Comparison of ENCODE assay signal across 1 cellular context in the genomic region with DNA sequence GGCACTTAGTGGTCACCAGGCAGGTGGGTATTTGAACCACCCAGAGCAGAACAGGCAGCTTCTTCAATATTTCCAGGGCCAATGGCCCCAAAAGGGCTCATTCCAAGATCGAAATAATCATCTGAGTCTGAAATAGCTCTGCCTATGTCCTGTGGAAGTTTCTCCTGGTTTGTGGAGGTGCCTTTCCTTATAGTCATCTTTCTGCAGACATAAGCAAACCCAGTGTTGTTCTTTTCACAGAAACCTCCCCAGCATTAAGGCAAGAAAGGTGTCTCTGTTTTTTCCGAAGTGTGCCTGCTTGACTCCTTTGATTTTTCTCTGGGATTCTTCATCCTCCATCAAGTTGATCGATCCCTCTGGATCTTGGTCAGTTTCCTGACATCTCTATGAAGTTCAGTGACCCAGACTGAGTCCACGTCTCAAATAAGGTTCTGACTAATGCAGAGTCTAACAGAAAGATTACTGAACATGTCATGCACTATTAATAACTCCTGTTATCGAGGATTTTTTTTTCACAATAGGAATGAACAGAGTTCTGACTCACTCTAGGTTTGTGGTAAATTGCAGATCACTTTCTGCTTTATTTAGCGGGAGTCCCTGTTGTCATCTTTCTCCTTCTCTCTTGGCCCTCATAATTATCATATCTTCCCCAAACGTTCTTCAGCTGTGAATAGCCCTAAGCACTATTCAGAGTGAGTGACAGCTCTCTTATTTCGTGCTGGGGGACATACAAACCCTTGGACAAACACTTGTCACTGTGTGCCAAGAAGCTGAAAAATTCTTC.
TF ChIP-seq lines count a peak whose summit lies in the region.

No MANE protein-coding gene starts in this region.

TF ChIP-seq in K562, 482 proteins besides CTCF, POLR2A, EP300 and RAD21 (continued from another document and continues in another):
- TF ChIP-seq, protein P1, sequence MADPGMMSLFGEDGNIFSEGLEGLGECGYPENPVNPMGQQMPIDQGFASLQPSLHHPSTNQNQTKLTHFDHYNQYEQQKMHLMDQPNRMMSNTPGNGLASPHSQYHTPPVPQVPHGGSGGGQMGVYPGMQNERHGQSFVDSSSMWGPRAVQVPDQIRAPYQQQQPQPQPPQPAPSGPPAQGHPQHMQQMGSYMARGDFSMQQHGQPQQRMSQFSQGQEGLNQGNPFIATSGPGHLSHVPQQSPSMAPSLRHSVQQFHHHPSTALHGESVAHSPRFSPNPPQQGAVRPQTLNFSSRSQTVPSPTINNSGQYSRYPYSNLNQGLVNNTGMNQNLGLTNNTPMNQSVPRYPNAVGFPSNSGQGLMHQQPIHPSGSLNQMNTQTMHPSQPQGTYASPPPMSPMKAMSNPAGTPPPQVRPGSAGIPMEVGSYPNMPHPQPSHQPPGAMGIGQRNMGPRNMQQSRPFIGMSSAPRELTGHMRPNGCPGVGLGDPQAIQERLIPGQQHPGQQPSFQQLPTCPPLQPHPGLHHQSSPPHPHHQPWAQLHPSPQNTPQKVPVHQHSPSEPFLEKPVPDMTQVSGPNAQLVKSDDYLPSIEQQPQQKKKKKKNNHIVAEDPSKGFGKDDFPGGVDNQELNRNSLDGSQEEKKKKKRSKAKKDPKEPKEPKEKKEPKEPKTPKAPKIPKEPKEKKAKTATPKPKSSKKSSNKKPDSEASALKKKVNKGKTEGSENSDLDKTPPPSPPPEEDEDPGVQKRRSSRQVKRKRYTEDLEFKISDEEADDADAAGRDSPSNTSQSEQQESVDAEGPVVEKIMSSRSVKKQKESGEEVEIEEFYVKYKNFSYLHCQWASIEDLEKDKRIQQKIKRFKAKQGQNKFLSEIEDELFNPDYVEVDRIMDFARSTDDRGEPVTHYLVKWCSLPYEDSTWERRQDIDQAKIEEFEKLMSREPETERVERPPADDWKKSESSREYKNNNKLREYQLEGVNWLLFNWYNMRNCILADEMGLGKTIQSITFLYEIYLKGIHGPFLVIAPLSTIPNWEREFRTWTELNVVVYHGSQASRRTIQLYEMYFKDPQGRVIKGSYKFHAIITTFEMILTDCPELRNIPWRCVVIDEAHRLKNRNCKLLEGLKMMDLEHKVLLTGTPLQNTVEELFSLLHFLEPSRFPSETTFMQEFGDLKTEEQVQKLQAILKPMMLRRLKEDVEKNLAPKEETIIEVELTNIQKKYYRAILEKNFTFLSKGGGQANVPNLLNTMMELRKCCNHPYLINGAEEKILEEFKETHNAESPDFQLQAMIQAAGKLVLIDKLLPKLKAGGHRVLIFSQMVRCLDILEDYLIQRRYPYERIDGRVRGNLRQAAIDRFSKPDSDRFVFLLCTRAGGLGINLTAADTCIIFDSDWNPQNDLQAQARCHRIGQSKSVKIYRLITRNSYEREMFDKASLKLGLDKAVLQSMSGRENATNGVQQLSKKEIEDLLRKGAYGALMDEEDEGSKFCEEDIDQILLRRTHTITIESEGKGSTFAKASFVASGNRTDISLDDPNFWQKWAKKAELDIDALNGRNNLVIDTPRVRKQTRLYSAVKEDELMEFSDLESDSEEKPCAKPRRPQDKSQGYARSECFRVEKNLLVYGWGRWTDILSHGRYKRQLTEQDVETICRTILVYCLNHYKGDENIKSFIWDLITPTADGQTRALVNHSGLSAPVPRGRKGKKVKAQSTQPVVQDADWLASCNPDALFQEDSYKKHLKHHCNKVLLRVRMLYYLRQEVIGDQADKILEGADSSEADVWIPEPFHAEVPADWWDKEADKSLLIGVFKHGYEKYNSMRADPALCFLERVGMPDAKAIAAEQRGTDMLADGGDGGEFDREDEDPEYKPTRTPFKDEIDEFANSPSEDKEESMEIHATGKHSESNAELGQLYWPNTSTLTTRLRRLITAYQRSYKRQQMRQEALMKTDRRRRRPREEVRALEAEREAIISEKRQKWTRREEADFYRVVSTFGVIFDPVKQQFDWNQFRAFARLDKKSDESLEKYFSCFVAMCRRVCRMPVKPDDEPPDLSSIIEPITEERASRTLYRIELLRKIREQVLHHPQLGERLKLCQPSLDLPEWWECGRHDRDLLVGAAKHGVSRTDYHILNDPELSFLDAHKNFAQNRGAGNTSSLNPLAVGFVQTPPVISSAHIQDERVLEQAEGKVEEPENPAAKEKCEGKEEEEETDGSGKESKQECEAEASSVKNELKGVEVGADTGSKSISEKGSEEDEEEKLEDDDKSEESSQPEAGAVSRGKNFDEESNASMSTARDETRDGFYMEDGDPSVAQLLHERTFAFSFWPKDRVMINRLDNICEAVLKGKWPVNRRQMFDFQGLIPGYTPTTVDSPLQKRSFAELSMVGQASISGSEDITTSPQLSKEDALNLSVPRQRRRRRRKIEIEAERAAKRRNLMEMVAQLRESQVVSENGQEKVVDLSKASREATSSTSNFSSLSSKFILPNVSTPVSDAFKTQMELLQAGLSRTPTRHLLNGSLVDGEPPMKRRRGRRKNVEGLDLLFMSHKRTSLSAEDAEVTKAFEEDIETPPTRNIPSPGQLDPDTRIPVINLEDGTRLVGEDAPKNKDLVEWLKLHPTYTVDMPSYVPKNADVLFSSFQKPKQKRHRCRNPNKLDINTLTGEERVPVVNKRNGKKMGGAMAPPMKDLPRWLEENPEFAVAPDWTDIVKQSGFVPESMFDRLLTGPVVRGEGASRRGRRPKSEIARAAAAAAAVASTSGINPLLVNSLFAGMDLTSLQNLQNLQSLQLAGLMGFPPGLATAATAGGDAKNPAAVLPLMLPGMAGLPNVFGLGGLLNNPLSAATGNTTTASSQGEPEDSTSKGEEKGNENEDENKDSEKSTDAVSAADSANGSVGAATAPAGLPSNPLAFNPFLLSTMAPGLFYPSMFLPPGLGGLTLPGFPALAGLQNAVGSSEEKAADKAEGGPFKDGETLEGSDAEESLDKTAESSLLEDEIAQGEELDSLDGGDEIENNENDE (IDR thresholded peaks at IDR 0.05; ENCODE audit: low read depth, low read length) = no peak
- TF ChIP-seq ZNF444 (CRISPR knock-in tag; IDR thresholded peaks at IDR 0.05) (no peak), KLF1 (tag; IDR thresholded peaks at IDR 0.05) (no peak), ILF3 (IDR thresholded peaks at IDR 0.05; ENCODE audit: borderline replicate concordance) (no peak), CTBP1 (IDR thresholded peaks at IDR 0.05; ENCODE audit: borderline replicate concordance) (no peak), BRD9 (IDR thresholded peaks at IDR 0.05; ENCODE audit: low read depth, partially characterized antibody) (no peak), TCF7L2 (IDR thresholded peaks at IDR 0.05; ENCODE audit: low read depth, low read length) (no peak), HDGF (IDR thresholded peaks at IDR 0.05) (no peak), ARID1B (IDR thresholded peaks at IDR 0.05) (peak; percentile 45), CBFA2T3 (IDR thresholded peaks at IDR 0.05) (peak; percentile 39; the same call in 1 of the 2 replicates), TBP (optimal IDR thresholded peaks at IDR 0.05; ENCODE audit: low read depth, low read length) (no peak), ZNF174 (CRISPR knock-in tag; IDR thresholded peaks at IDR 0.05) (no peak), ARNT (IDR thresholded peaks at IDR 0.05) (no peak), CXXC5 (CRISPR knock-in tag; IDR thresholded peaks at IDR 0.05) (no peak), BCLAF1 (IDR thresholded peaks at IDR 0.05; ENCODE audit: borderline replicate concordance in 1 of 2, control insufficient read depth in 1 of 2, low read depth in 2 of 2, low read length in 1 of 2) (no peak), ZKSCAN8 (CRISPR knock-in tag; IDR thresholded peaks at IDR 0.05) (no peak), ZNF41 (CRISPR knock-in tag; conservative IDR thresholded peaks at IDR 0.05) (no peak), JUN (IDR thresholded peaks at IDR 0.05; ENCODE audit: borderline replicate concordance, low read depth, low read length) (peak; percentile 78; the same call in 1 of the 2 replicates), JUN (CRISPR knock-in tag; IDR thresholded peaks at IDR 0.05; ENCODE audit: borderline replicate concordance) (peak; percentile 25; the same call in 1 of the 2 replicates), NCOR1 (IDR thresholded peaks at IDR 0.05) (peak; percentile 27; the same call in 1 of the 2 replicates), SMAD3 (CRISPR knock-in tag; conservative IDR thresholded peaks at IDR 0.05) (no peak), ZNF175 (CRISPR knock-in tag; IDR thresholded peaks at IDR 0.05; ENCODE audit: low read depth) (no peak), ETV6 (IDR thresholded peaks at IDR 0.05; ENCODE audit: borderline replicate concordance in 1 of 2, low read depth in 2 of 2, low read length in 1 of 2) (no peak), ETV6 (CRISPR knock-in tag; IDR thresholded peaks at IDR 0.05; ENCODE audit: borderline replicate concordance) (no peak), NFRKB (IDR thresholded peaks at IDR 0.05; ENCODE audit: low read depth) (no peak), ZNF644 (tag; IDR thresholded peaks at IDR 0.05; ENCODE audit: low read depth) (no peak), TOE1 (IDR thresholded peaks at IDR 0.05; ENCODE audit: borderline replicate concordance) (no peak), TOE1 (CRISPR knock-in tag; IDR thresholded peaks at IDR 0.05; ENCODE audit: borderline replicate concordance, low read depth) (no peak), DLX4 (CRISPR knock-in tag; IDR thresholded peaks at IDR 0.05) (no peak), ARID3A (IDR thresholded peaks at IDR 0.05; ENCODE audit: borderline replicate concordance, low read depth, low read length) (0 out of 2 replicates have a peak, but pooled peaks have one; percentile 39), SRSF3 (IDR thresholded peaks at IDR 0.05; ENCODE audit: insufficient read depth, low read length) (no peak)
- TF ChIP-seq, protein P2, sequence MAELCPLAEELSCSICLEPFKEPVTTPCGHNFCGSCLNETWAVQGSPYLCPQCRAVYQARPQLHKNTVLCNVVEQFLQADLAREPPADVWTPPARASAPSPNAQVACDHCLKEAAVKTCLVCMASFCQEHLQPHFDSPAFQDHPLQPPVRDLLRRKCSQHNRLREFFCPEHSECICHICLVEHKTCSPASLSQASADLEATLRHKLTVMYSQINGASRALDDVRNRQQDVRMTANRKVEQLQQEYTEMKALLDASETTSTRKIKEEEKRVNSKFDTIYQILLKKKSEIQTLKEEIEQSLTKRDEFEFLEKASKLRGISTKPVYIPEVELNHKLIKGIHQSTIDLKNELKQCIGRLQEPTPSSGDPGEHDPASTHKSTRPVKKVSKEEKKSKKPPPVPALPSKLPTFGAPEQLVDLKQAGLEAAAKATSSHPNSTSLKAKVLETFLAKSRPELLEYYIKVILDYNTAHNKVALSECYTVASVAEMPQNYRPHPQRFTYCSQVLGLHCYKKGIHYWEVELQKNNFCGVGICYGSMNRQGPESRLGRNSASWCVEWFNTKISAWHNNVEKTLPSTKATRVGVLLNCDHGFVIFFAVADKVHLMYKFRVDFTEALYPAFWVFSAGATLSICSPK (IDR thresholded peaks at IDR 0.05; ENCODE audit: borderline replicate concordance) = no peak
- TF ChIP-seq, protein P3, sequence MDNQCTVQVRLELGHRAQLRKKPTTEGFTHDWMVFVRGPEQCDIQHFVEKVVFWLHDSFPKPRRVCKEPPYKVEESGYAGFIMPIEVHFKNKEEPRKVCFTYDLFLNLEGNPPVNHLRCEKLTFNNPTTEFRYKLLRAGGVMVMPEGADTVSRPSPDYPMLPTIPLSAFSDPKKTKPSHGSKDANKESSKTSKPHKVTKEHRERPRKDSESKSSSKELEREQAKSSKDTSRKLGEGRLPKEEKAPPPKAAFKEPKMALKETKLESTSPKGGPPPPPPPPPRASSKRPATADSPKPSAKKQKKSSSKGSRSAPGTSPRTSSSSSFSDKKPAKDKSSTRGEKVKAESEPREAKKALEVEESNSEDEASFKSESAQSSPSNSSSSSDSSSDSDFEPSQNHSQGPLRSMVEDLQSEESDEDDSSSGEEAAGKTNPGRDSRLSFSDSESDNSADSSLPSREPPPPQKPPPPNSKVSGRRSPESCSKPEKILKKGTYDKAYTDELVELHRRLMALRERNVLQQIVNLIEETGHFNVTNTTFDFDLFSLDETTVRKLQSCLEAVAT (IDR thresholded peaks at IDR 0.05) = no peak
- TF ChIP-seq, protein P4, sequence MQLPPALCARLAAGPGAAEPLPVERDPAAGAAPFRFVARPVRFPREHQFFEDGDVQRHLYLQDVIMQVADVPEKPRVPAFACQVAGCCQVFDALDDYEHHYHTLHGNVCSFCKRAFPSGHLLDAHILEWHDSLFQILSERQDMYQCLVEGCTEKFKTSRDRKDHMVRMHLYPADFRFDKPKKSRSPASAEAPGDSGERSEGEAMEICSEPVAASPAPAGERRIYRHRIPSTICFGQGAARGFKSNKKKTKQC (CRISPR knock-in tag; IDR thresholded peaks at IDR 0.05) = no peak
